21 cellular contexts compared by ENCODE assay signal in genomic region chr3:37125702-37126101, GRCh38. TPM values are rescaled to one million over a fixed set of nuclear protein-coding genes. Genes with fewer than 3 reads are reported as not detected.
DNase-seq lines count a peak whose midpoint lies in the region; ATAC-seq, FAIRE-seq and TF ChIP-seq lines count a peak whose summit lies in the region.
"Had no signal": no experiment of that assay in that cellular context is flagged by ENCODE, and none has a peak within 500 bp of the region (broad histone marks: within the 10 kb centered on the region; RNA-seq: fewer than 3 reads in every experiment).

No MANE protein-coding gene starts in this region.

- H2AFZ ChIP-seq in HepG2 (ENCODE audit: low read length) (no peak overlapping the region), parathyroid adenoma (no peak overlapping the region)
- H2AFZ ChIP-seq: GM23248 had no signal

- no peak for TF ChIP-seq EP300 in HepG2 (IDR thresholded peaks at IDR 0.05; ENCODE audit: low read depth in 2 of 2, low read length in 2 of 2)
- TF ChIP-seq EP300 in HepG2 (CRISPR knock-in tag; IDR thresholded peaks at IDR 0.05; ENCODE audit: borderline replicate concordance): no peak

- TF ChIP-seq CTCF in liver (IDR thresholded peaks at IDR 0.05; ENCODE audit: low read depth, low read length, missing input control): no peak
- no peak for TF ChIP-seq CTCF in HepG2 (CRISPR knock-in tag; IDR thresholded peaks at IDR 0.05)
- no peak for TF ChIP-seq CTCF in esophagus squamous epithelium (IDR thresholded peaks at IDR 0.05)
- TF ChIP-seq CTCF in parathyroid adenoma (IDR thresholded peaks at IDR 0.05): no peak

- BruUV-seq in HepG2 (replicated peaks; lab: Mats Ljungman, UMichigan): no TSS peak

- H3K79me2 ChIP-seq in HepG2 (ENCODE audit: insufficient read depth, low read length) (peaks cover 2% of the 10 kb centered on the region), parathyroid adenoma (peaks cover 12% of the 10 kb centered on the region)

- intact Hi-C loops in HepG2 (cut with micrococcal nuclease; ENCODE audit: unreplicated experiment): no loop called here
- intact Hi-C loops in esophagus squamous epithelium (cut with DNase I): no loop called here

- no peak for TF ChIP-seq POLR2A in HepG2 (IDR thresholded peaks at IDR 0.05; ENCODE audit: insufficient read depth in 1 of 2, low read depth in 2 of 2, low read length in 2 of 2)
- TF ChIP-seq POLR2A in esophagus squamous epithelium (IDR thresholded peaks at IDR 0.05): no peak

- H3K9me3 ChIP-seq in liver (ENCODE audit: control insufficient read depth in 4 of 4, low read length in 3 of 4) (no peaks in the 10 kb centered on the region), HepG2 (ENCODE audit: low read length) (no peaks in the 10 kb centered on the region), esophagus squamous epithelium (no peaks in the 10 kb centered on the region), parathyroid adenoma (ENCODE audit: control insufficient read depth, low read length) (no peaks in the 10 kb centered on the region)
- H3K9me3 ChIP-seq: MG63, SJCRH30 had no signal

- H4K20me1 ChIP-seq in HepG2 (ENCODE audit: insufficient read depth, low read length): no peaks in the 10 kb centered on the region

- no peak for FAIRE-seq in HepG2 (lab: Jason Lieb, UNC)
- FAIRE-seq: A204.1, GM12891 had no signal

- H3K4me3 ChIP-seq in liver (ENCODE audit: low read depth in 1 of 3, low read length in 3 of 3) (no peak overlapping the region), HepG2 (replicated peaks in 1 of 3; ENCODE audit: insufficient read depth in 1 of 3, low read depth in 2 of 3, low read length in 3 of 3) (no peak overlapping the region), esophagus squamous epithelium (no peak overlapping the region), parathyroid adenoma (ENCODE audit: low read depth, low read length) (no peak overlapping the region)
- H3K4me3 ChIP-seq: GM23248, MG63, SJCRH30 had no signal

- CTCF ChIA-PET in HepG2 (lab: Yijun Ruan, JAX; ENCODE audit: low intra/inter-chr PET ratio, low total read pairs): no interaction called here

- peaks cover 2 to 31% (median 10%) of the 10 kb centered on the region in 4 donors for H3K4me1 ChIP-seq in liver (ENCODE audit: control insufficient read depth in 4 of 4, insufficient read depth in 4 of 4, low read length in 3 of 4)
- peaks cover 34% of the 10 kb centered on the region for H3K4me1 ChIP-seq in HepG2 (ENCODE audit: insufficient read depth, low read length)
- peaks cover 0 to 29% (median 5%) of the 10 kb centered on the region in 3 donors for H3K4me1 ChIP-seq in esophagus squamous epithelium
- H3K4me1 ChIP-seq in parathyroid adenoma: peaks cover 13% of the 10 kb centered on the region
- H3K4me1 ChIP-seq: SJCRH30 had no signal

- in situ Hi-C loops in HepG2 (cut with HindIII; ENCODE audit: extremely low pct_ligation_motif_present, low pct_unique_long_range_greater_than_20kb): no loop called here

- H3K27ac ChIP-seq in liver (ENCODE audit: low read depth in 1 of 2, low read length in 2 of 2) (peak overlapping the region; percentile 25 to 35), HepG2 (ENCODE audit: extremely low read length, insufficient read depth, low read length) (no peak overlapping the region), esophagus squamous epithelium (peak overlapping the region in 3 of 4 donors; percentile 48 to 71 (median 70)), parathyroid adenoma (peak overlapping the region; percentile 6)
- H3K27ac ChIP-seq: C4-2B, GM23248, SJCRH30 had no signal

- TF ChIP-seq RAD21 in liver (IDR thresholded peaks at IDR 0.05) (no peak), HepG2 (CRISPR knock-in tag; IDR thresholded peaks at IDR 0.05) (no peak)

- H3K4me2 ChIP-seq in HepG2 (ENCODE audit: low read depth, low read length) (no peak overlapping the region), parathyroid adenoma (ENCODE audit: low read length) (no peak overlapping the region)

- no peaks in the 10 kb centered on the region for H3K27me3 ChIP-seq in liver (ENCODE audit: control insufficient read depth in 4 of 4, insufficient read depth in 4 of 4, low read length in 3 of 4)
- H3K27me3 ChIP-seq in HepG2 (ENCODE audit: control insufficient read depth in 1 of 2, insufficient read depth in 2 of 2, low read length in 2 of 2): no peaks in the 10 kb centered on the region; a peak in 1 of 5 replicates
- H3K27me3 ChIP-seq in esophagus squamous epithelium: no peaks in the 10 kb centered on the region
- H3K27me3 ChIP-seq in parathyroid adenoma (ENCODE audit: control insufficient read depth, insufficient read depth, low read length): no peaks in the 10 kb centered on the region
- H3K27me3 ChIP-seq: MG63, SJCRH30 had no signal

- peaks cover 0 to 2% (median 0%) of the 10 kb centered on the region in 4 donors for H3K36me3 ChIP-seq in liver (ENCODE audit: control insufficient read depth in 4 of 4, insufficient read depth in 3 of 4, low read depth in 1 of 4, low read length in 3 of 4)
- H3K36me3 ChIP-seq in HepG2 (replicated peaks in 1 of 2; ENCODE audit: control insufficient read depth in 1 of 2, insufficient read depth in 2 of 2, low read length in 2 of 2): no peaks in the 10 kb centered on the region; a peak in 1 of 5 replicates
- H3K36me3 ChIP-seq in esophagus squamous epithelium: peaks cover 0 to 28% (median 0%) of the 10 kb centered on the region in 3 donors
- no peaks in the 10 kb centered on the region for H3K36me3 ChIP-seq in parathyroid adenoma (ENCODE audit: control insufficient read depth, insufficient read depth, low read length)
- H3K36me3 ChIP-seq: SJCRH30 had no signal

- DNase-seq in HepG2 (ENCODE audit: low spot score) (no peak), esophagus squamous epithelium (lab: John Stamatoyannopoulos, UW) (no peak), NCI-H2107 (lab: John Stamatoyannopoulos, UW) (no peak)
- no peak for DNase-seq in stimulated activated naive CD4-positive, alpha-beta T cell treated with Interleukin-2 at 50 U/mL for 16 hours (lab: John Stamatoyannopoulos, UW)
- DNase-seq: CD8-positive, alpha-beta memory T cell; DMS153; GM23248; Kasumi-1; MG63; NCI-H1417; NCI-H1694 treated with DMSO at 0.1 percent for 48 hours; NCI-H69; SJCRH30 had no signal

- no peak for ATAC-seq in HepG2
- ATAC-seq in HG03045 (IDR thresholded peaks at IDR 0.05; ENCODE audit: unreplicated experiment): no peak
- ATAC-seq: HCT116, Panc1 had no signal

- H3K9ac ChIP-seq in liver (ENCODE audit: low read depth in 1 of 2, low read length in 2 of 2): no peak overlapping the region
- no peak overlapping the region for H3K9ac ChIP-seq in HepG2 (ENCODE audit: insufficient read depth, low read depth, low read length)
- no peak overlapping the region for H3K9ac ChIP-seq in parathyroid adenoma
- H3K9ac ChIP-seq: GM23248 had no signal

- POLR2A ChIA-PET in HepG2 (lab: Yijun Ruan, JAX): no interaction called here

TF ChIP-seq in liver, 16 proteins besides CTCF, POLR2A, EP300 and RAD21 (continues in another document):
- no peak for TF ChIP-seq JUND (IDR thresholded peaks at IDR 0.05)
- TF ChIP-seq EGR1 (IDR thresholded peaks at IDR 0.05; ENCODE audit: low read depth in 2 of 2): no peak

TF ChIP-seq in HepG2, 621 proteins besides CTCF, POLR2A, EP300 and RAD21:
- no peak for TF ChIP-seq ATF7-NPFF (CRISPR knock-in tag; IDR thresholded peaks at IDR 0.05; ENCODE audit: low read depth)

RNA-seq across cellular contexts. Expression of gene LRRFIP2, which starts 48.7 kb away (rescaled TPM):
- total RNA-seq in liver: 10 to 100 TPM; 44.7 to 56.9 TPM
- polyA plus RNA-seq in liver: 10 to 100 TPM; 22.6 to 34.8 TPM
- 32.2 and 33.7 TPM in 2 replicates for total RNA-seq in HepG2 (2016; rRNA removed; fragmentation: Illumina TruSeq; extraction: Trizol)
- total RNA-seq in HepG2 (2016; cell fraction: cytosol; rRNA removed; fragmentation: Illumina TruSeq; extraction: Trizol; ENCODE audit: low read depth): 27.4 and 28.7 TPM in 2 replicates
- total RNA-seq in HepG2 (2016; cell fraction: insoluble cytoplasmic fraction; rRNA removed; fragmentation: Illumina TruSeq; extraction: Trizol): 27.5 and 33.1 TPM in 2 replicates
- 39.7 and 47.6 TPM in 2 replicates for total RNA-seq in HepG2 (2016; cell fraction: membrane; rRNA removed; fragmentation: Illumina TruSeq; extraction: Trizol)
- 42.0 and 44.0 TPM in 2 replicates for total RNA-seq in HepG2 (2016; cell fraction: nucleus; rRNA removed; fragmentation: Illumina TruSeq; extraction: Trizol)
- 9.9 and 13.5 TPM in 2 replicates for polyA plus RNA-seq in HepG2 (2011; rRNA removed)
- polyA plus RNA-seq in HepG2 (2011; cell fraction: cytosol; rRNA removed): 7.4 and 9.3 TPM in 2 replicates
- 9.5 and 9.8 TPM in 2 replicates for polyA plus RNA-seq in HepG2 (2011; cell fraction: nucleus; rRNA removed)
- polyA plus RNA-seq in HepG2 (2012): 18.5 and 20.9 TPM in 2 replicates
- polyA plus RNA-seq in HepG2 (2016; cell fraction: cytosol; fragmentation: Illumina TruSeq; extraction: Trizol; ENCODE audit: low read depth): 22.9 and 27.7 TPM in 2 replicates
- polyA plus RNA-seq in HepG2 (2016; cell fraction: insoluble cytoplasmic fraction; fragmentation: Illumina TruSeq; extraction: Trizol; ENCODE audit: low read depth): 32.7 and 34.9 TPM in 2 replicates
- 31.3 and 34.7 TPM in 2 replicates for polyA plus RNA-seq in HepG2 (2016; cell fraction: membrane; fragmentation: Illumina TruSeq; extraction: Trizol; ENCODE audit: low read depth)
- polyA plus RNA-seq in HepG2 (2016; cell fraction: nucleus; fragmentation: Illumina TruSeq; extraction: Trizol; ENCODE audit: insufficient read depth, low read depth): 35.0 and 37.3 TPM in 2 replicates
- 10.3 and 20.6 TPM in 2 replicates for polyA minus RNA-seq in HepG2 (2011; rRNA and poly(A)+ RNA removed; ENCODE audit: low replicate concordance)
- 10.3 and 12.0 TPM in 2 replicates for polyA minus RNA-seq in HepG2 (2011; cell fraction: cytosol; rRNA and poly(A)+ RNA removed)
- polyA minus RNA-seq in HepG2 (2011; cell fraction: nucleus; rRNA and poly(A)+ RNA removed): 69.1 and 70.6 TPM in 2 replicates
- 10 to 100 TPM; 50.0 to 99.7 (median 87.8) TPM for total RNA-seq in esophagus squamous epithelium
